In the genomic region with DNA sequence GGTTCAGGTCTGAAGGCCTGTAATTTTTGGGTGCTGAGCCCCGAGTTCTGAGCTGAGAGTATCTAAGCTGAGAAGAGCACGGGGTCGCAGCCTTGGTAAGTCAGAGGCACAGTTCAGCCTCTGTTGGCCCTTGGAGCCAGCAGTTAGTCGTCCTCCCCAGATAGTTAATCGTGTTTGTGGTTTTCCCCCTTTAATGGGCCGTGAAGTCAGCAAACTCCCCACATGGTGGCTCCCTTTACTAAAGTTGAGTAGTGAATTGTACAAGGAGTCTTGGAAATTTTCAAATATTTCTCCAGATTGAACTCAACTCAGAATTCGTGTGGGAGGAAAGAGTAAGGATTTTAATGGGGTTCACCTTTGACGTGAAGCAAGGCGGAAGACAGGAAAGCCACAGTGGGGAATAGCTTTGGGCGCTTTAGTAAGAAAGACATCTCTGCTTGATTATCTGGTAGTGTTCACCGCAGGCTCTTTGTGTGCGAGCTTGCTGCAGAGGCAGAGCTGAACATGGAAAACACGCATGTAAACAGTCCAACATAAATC, we compare ENCODE assay signal across 10 cellular contexts.
A peak's percentile ranks its signal among the peaks of the same experiment; 100 is the strongest.
DNase-seq lines count a peak whose midpoint lies in the region; ATAC-seq and TF ChIP-seq lines count a peak whose summit lies in the region.
"Had no signal": no experiment of that assay in that cellular context is flagged by ENCODE, and none has a peak within 500 bp of the region (broad histone marks: within the 10 kb centered on the region; RNA-seq: fewer than 3 reads in every experiment).

No MANE protein-coding gene starts in this region.

- H3K4me3 ChIP-seq in brain microvascular endothelial cell (ENCODE audit: low read depth, low read length), result no peak overlapping the region
- H3K4me3 ChIP-seq: right atrium auricular region had no signal

- no peak for ATAC-seq in HG03095 (IDR thresholded peaks at IDR 0.05; ENCODE audit: unreplicated experiment)
- ATAC-seq: T-cell had no signal

- DNase-seq in NCI-H524 (lab: John Stamatoyannopoulos, UW) (peak; percentile 25 to 65), NCI-H524 treated with DMSO at 0.1 percent for 48 hours (lab: John Stamatoyannopoulos, UW) (no peak), NCI-H345 (lab: John Stamatoyannopoulos, UW) (peak; percentile 42), brain microvascular endothelial cell (no peak), superior temporal gyrus (ENCODE audit: extremely low spot score) (peak; percentile 44), islet precursor cell (no peak), KG1 (lab: John Stamatoyannopoulos, UW) (no peak)
- DNase-seq: T-cell had no signal

- H3K36me3 ChIP-seq in brain microvascular endothelial cell (replicated peaks), result no peaks in the 10 kb centered on the region
- H3K36me3 ChIP-seq: right atrium auricular region had no signal

- peaks cover 40% of the 10 kb centered on the region for H3K27me3 ChIP-seq in brain microvascular endothelial cell (replicated peaks)

- no peak overlapping the region for H3K27ac ChIP-seq in brain microvascular endothelial cell
- H3K27ac ChIP-seq: right atrium auricular region had no signal

- peak; percentile 4 for TF ChIP-seq CTCF in brain microvascular endothelial cell (IDR thresholded peaks at IDR 0.05; ENCODE audit: low read depth, low read length, missing control alignments)

- in situ Hi-C loops in brain microvascular endothelial cell (cut with HindIII; ENCODE audit: low pct_ligation_motif_present, low sequenced_read_pairs), result no loop called here

Comparison
In these comparisons a context has a peak if more than half of its experiments do, and no peak if none do; other contexts are left out.
1. DNase-seq: peak in NCI-H524 (2 of 2), NCI-H345 (single experiment) and superior temporal gyrus (single experiment); none in NCI-H524 treated with DMSO at 0.1 percent for 48 hours (single experiment), brain microvascular endothelial cell (single experiment), islet precursor cell (single experiment) and KG1 (single experiment).